16 cellular contexts compared by ENCODE assay signal in genomic region chr6:157534991-157535353, GRCh38.
A peak's percentile ranks its signal among the peaks of the same experiment; 100 is the strongest.
DNase-seq lines count a peak whose midpoint lies in the region; ATAC-seq and TF ChIP-seq lines count a peak whose summit lies in the region.
"Had no signal": no experiment of that assay in that cellular context is flagged by ENCODE, and none has a peak within 500 bp of the region (broad histone marks: within the 10 kb centered on the region; RNA-seq: fewer than 3 reads in every experiment).

No MANE protein-coding gene starts in this region.

- H3K27me3 ChIP-seq in breast epithelium (no peaks in the 10 kb centered on the region), lower lobe of right lung (ENCODE audit: low read depth) (no peaks in the 10 kb centered on the region), vagina (no peaks in the 10 kb centered on the region), suprapubic skin (no peaks in the 10 kb centered on the region), Karpas-422 (ENCODE audit: low read length) (no peaks in the 10 kb centered on the region)
- H3K27me3 ChIP-seq: heart left ventricle had no signal

- no peak overlapping the region for H3K4me2 ChIP-seq in Karpas-422 (ENCODE audit: low read depth, low read length, poor library complexity, severe bottlenecking)

- H3K4me1 Mint-ChIP-seq in MCF 10A (ENCODE audit: insufficient read depth, unreplicated experiment) = peaks cover 16% of the 10 kb centered on the region
- peaks cover 41% of the 10 kb centered on the region for H3K4me1 Mint-ChIP-seq in activated naive CD8-positive, alpha-beta T cell treated with anti-CD3 and anti-CD28 coated beads, Interleukin-2, amount 50 U/mL, for 24 hours

- no peaks in the 10 kb centered on the region for H3K9me3 Mint-ChIP-seq in MCF 10A (ENCODE audit: unreplicated experiment)
- no peaks in the 10 kb centered on the region for H3K9me3 Mint-ChIP-seq in activated naive CD8-positive, alpha-beta T cell treated with anti-CD3 and anti-CD28 coated beads, Interleukin-2, amount 50 U/mL, for 24 hours

- H3K9ac ChIP-seq in Karpas-422 (ENCODE audit: low read length) = no peak overlapping the region

- intact Hi-C loops in breast epithelium (cut with DNase I; ENCODE audit: low total_unique reads) = no loop called here
- intact Hi-C loops in MCF 10A (cut with micrococcal nuclease) = no loop called here
- intact Hi-C loops in lower lobe of right lung (cut with DNase I) = no loop called here
- intact Hi-C loops in vagina (cut with DNase I) = no loop called here

- no peaks in the 10 kb centered on the region for H3K36me3 Mint-ChIP-seq in MCF 10A (ENCODE audit: insufficient read depth, unreplicated experiment)
- no peaks in the 10 kb centered on the region for H3K36me3 Mint-ChIP-seq in activated naive CD8-positive, alpha-beta T cell treated with anti-CD3 and anti-CD28 coated beads, Interleukin-2, amount 50 U/mL, for 24 hours (ENCODE audit: low read depth)

- CTCF ChIA-PET in MCF 10A (lab: Yijun Ruan, JAX) = interaction anchor here (0.6 to 1.4 kb wide), 2 partner anchors 20 to 214 kb away, joined by 3 to 6 read pairs; no protein-coding TSS in a partner anchor

- no peak overlapping the region for H3K4me3 Mint-ChIP-seq in MCF 10A (ENCODE audit: unreplicated experiment)
- H3K4me3 Mint-ChIP-seq in activated naive CD8-positive, alpha-beta T cell treated with anti-CD3 and anti-CD28 coated beads, Interleukin-2, amount 50 U/mL, for 24 hours = peak overlapping the region; percentile 2

- no peaks in the 10 kb centered on the region; the same call in 1 of the 2 replicates for H4K20me1 ChIP-seq in Karpas-422 (ENCODE audit: insufficient read depth, low read depth, low read length)

- DNase-seq in breast epithelium (ENCODE audit: low spot score in 2 of 2) (no peak), MCF 10A (ENCODE audit: unreplicated experiment) (no peak), lower lobe of right lung (no peak), vagina (ENCODE audit: extremely low spot score in 2 of 2) (no peak), NCI-H146 (lab: John Stamatoyannopoulos, UW) (no peak), suprapubic skin (ENCODE audit: low spot score in 2 of 2) (no peak), Karpas-422 (no peak)
- no peak for DNase-seq in activated naive CD8-positive, alpha-beta T cell treated with anti-CD3 and anti-CD28 coated beads, Interleukin-2, amount 50 U/mL, for 24 hours
- DNase-seq: activated CD4-positive, alpha-beta T cell treated with anti-CD3 and anti-CD28 coated beads, Interleukin-2, amount 50 U/mL, for 4 hours; AML-193; effector CD8-positive, alpha-beta T cell; heart left ventricle; mesendoderm; MV-4-11; NCI-H524 treated with DMSO at 0.1 percent for 48 hours; SHP77 treated with DMSO at 0.1 percent for 48 hours had no signal

- H3K9me3 ChIP-seq in breast epithelium = no peaks in the 10 kb centered on the region
- no peaks in the 10 kb centered on the region for H3K9me3 ChIP-seq in lower lobe of right lung
- H3K9me3 ChIP-seq in vagina = no peaks in the 10 kb centered on the region
- no peaks in the 10 kb centered on the region for H3K9me3 ChIP-seq in suprapubic skin
- H3K9me3 ChIP-seq in Karpas-422 (ENCODE audit: low read length) = no peaks in the 10 kb centered on the region
- H3K9me3 ChIP-seq: heart left ventricle had no signal

- TF ChIP-seq CTCF in breast epithelium (IDR thresholded peaks at IDR 0.05) = no peak
- no peak for TF ChIP-seq CTCF in MCF 10A (IDR thresholded peaks at IDR 0.05; ENCODE audit: unreplicated experiment)
- TF ChIP-seq CTCF in lower lobe of right lung (IDR thresholded peaks at IDR 0.05) = no peak
- no peak for TF ChIP-seq CTCF in vagina (IDR thresholded peaks at IDR 0.05)
- TF ChIP-seq CTCF in suprapubic skin (IDR thresholded peaks at IDR 0.05) = no peak

- H3K4me1 ChIP-seq in breast epithelium = peaks cover 0 to 5% of the 10 kb centered on the region in 2 donors
- H3K4me1 ChIP-seq in lower lobe of right lung = peaks cover 37% of the 10 kb centered on the region
- H3K4me1 ChIP-seq in vagina = peaks cover 19% of the 10 kb centered on the region
- H3K4me1 ChIP-seq in suprapubic skin = peaks cover 37% of the 10 kb centered on the region
- no peaks in the 10 kb centered on the region for H3K4me1 ChIP-seq in Karpas-422 (ENCODE audit: low read length)

- no peak for ATAC-seq in activated naive CD8-positive, alpha-beta T cell treated with anti-CD3 and anti-CD28 coated beads, Interleukin-2, amount 50 U/mL, for 24 hours
- no peak for ATAC-seq in lower lobe of right lung

- POLR2A ChIA-PET in MCF 10A (lab: Yijun Ruan, JAX) = interaction anchor here (1.0 kb wide), 1 partner anchor 212 kb away, joined by 4 read pairs; no protein-coding TSS in a partner anchor

- H2AFZ ChIP-seq in Karpas-422 (ENCODE audit: low read length) = no peak overlapping the region

- H3K4me3 ChIP-seq in breast epithelium (no peak overlapping the region), lower lobe of right lung (no peak overlapping the region), vagina (no peak overlapping the region), suprapubic skin (no peak overlapping the region), Karpas-422 (ENCODE audit: low read length) (no peak overlapping the region)

- TF ChIP-seq POLR2A in breast epithelium (IDR thresholded peaks at IDR 0.05) = no peak
- no peak for TF ChIP-seq POLR2A in vagina (IDR thresholded peaks at IDR 0.05)
- TF ChIP-seq POLR2A in suprapubic skin (IDR thresholded peaks at IDR 0.05) = no peak

- H3K36me3 ChIP-seq in breast epithelium (no peaks in the 10 kb centered on the region), lower lobe of right lung (no peaks in the 10 kb centered on the region), vagina (no peaks in the 10 kb centered on the region), suprapubic skin (no peaks in the 10 kb centered on the region), Karpas-422 (ENCODE audit: insufficient read depth, low read length) (no peaks in the 10 kb centered on the region)
- H3K36me3 ChIP-seq: heart left ventricle had no signal

- H3K27ac ChIP-seq in breast epithelium (peak overlapping the region; percentile 50 to 77), lower lobe of right lung (peak overlapping the region; percentile 43), vagina (peak overlapping the region; percentile 12), suprapubic skin (no peak overlapping the region), Karpas-422 (ENCODE audit: low read length) (no peak overlapping the region)

- TF ChIP-seq EP300 in suprapubic skin (IDR thresholded peaks at IDR 0.05) = no peak

- H3K27ac Mint-ChIP-seq in MCF 10A (ENCODE audit: low read depth, unreplicated experiment) = no peak overlapping the region
- H3K27ac Mint-ChIP-seq in activated naive CD8-positive, alpha-beta T cell treated with anti-CD3 and anti-CD28 coated beads, Interleukin-2, amount 50 U/mL, for 24 hours = peak overlapping the region; percentile 74

- BruUV-seq in MCF 10A (replicated peaks; lab: Mats Ljungman, UMichigan) = no TSS peak

- H3K9me2 ChIP-seq in Karpas-422 (replicated peaks; ENCODE audit: insufficient read depth, low read length) = no peaks in the 10 kb centered on the region

- 77% methylated on average over 4 of the region's 4 CpGs for WGBS in suprapubic skin

- no peaks in the 10 kb centered on the region for H3K79me2 ChIP-seq in Karpas-422 (ENCODE audit: low read length)

- H3K27me3 Mint-ChIP-seq in MCF 10A (ENCODE audit: insufficient read depth, unreplicated experiment) = no peaks in the 10 kb centered on the region
- no peaks in the 10 kb centered on the region for H3K27me3 Mint-ChIP-seq in activated naive CD8-positive, alpha-beta T cell treated with anti-CD3 and anti-CD28 coated beads, Interleukin-2, amount 50 U/mL, for 24 hours

Comparison
In these comparisons a context has a peak if more than half of its experiments do, and no peak if none do; other contexts are left out.
1. H3K27ac ChIP-seq: peak in breast epithelium (2 of 2), lower lobe of right lung (single experiment) and vagina (single experiment); none in suprapubic skin (single experiment) and Karpas-422 (single experiment).